1 cellular context compared by ENCODE assay signal in the genomic region with DNA sequence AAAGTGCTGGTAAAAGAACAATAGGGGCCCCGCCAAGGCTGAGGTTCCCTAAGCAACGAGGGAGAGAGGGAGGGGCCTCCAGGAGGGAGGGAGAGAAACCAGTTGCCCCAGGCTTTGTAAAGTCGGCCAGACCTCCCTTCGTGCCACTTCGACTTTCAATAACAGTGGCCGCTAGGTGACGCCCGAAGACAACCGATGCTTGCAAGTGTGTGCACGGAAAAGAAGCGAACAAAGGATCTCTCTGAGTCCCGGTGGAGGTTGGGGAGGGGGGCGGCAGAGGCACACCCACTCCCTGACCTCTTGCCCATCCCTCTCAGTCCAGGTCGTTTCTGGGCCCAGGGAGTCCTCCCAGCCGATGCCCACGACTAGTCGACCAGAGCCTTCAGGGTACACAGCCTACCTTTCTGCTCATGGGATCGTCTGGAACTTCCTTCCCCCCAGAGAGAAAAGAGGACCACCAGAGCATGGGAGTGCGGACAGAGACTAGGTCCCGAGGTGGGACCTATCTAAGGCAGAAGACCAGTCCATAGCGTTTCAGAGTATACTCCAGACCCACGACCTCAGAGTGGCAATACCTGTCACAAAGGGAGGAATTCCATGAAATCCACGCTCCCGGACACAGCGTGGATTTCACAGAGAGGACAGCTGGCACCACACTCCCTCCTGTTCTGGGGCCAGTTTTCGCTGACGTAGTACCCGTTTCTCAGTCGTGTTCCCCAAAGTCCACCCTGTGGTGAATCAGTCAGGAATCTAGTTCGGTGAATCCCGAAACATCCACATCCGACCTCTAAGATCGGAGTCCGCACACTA.
TF ChIP-seq lines count a peak whose summit lies in the region.

No MANE protein-coding gene starts in this region.

TF ChIP-seq in WTC11, 78 proteins besides CTCF, POLR2A, EP300 and RAD21 (continued from another document):
- TF ChIP-seq, protein P1, sequence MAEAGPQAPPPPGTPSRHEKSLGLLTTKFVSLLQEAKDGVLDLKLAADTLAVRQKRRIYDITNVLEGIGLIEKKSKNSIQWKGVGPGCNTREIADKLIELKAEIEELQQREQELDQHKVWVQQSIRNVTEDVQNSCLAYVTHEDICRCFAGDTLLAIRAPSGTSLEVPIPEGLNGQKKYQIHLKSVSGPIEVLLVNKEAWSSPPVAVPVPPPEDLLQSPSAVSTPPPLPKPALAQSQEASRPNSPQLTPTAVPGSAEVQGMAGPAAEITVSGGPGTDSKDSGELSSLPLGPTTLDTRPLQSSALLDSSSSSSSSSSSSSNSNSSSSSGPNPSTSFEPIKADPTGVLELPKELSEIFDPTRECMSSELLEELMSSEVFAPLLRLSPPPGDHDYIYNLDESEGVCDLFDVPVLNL (CRISPR knock-in tag; IDR thresholded peaks at IDR 0.05; ENCODE audit: borderline replicate concordance, low read depth): no peak
- TF ChIP-seq, protein P2, sequence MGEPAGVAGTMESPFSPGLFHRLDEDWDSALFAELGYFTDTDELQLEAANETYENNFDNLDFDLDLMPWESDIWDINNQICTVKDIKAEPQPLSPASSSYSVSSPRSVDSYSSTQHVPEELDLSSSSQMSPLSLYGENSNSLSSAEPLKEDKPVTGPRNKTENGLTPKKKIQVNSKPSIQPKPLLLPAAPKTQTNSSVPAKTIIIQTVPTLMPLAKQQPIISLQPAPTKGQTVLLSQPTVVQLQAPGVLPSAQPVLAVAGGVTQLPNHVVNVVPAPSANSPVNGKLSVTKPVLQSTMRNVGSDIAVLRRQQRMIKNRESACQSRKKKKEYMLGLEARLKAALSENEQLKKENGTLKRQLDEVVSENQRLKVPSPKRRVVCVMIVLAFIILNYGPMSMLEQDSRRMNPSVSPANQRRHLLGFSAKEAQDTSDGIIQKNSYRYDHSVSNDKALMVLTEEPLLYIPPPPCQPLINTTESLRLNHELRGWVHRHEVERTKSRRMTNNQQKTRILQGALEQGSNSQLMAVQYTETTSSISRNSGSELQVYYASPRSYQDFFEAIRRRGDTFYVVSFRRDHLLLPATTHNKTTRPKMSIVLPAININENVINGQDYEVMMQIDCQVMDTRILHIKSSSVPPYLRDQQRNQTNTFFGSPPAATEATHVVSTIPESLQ (CRISPR knock-in tag; IDR thresholded peaks at IDR 0.05): no peak
- TF ChIP-seq CREB1 (CRISPR knock-in tag; IDR thresholded peaks at IDR 0.05): no peak
- TF ChIP-seq ZNF138 (CRISPR knock-in tag; conservative IDR thresholded peaks at IDR 0.05): no peak
- TF ChIP-seq, protein P3, sequence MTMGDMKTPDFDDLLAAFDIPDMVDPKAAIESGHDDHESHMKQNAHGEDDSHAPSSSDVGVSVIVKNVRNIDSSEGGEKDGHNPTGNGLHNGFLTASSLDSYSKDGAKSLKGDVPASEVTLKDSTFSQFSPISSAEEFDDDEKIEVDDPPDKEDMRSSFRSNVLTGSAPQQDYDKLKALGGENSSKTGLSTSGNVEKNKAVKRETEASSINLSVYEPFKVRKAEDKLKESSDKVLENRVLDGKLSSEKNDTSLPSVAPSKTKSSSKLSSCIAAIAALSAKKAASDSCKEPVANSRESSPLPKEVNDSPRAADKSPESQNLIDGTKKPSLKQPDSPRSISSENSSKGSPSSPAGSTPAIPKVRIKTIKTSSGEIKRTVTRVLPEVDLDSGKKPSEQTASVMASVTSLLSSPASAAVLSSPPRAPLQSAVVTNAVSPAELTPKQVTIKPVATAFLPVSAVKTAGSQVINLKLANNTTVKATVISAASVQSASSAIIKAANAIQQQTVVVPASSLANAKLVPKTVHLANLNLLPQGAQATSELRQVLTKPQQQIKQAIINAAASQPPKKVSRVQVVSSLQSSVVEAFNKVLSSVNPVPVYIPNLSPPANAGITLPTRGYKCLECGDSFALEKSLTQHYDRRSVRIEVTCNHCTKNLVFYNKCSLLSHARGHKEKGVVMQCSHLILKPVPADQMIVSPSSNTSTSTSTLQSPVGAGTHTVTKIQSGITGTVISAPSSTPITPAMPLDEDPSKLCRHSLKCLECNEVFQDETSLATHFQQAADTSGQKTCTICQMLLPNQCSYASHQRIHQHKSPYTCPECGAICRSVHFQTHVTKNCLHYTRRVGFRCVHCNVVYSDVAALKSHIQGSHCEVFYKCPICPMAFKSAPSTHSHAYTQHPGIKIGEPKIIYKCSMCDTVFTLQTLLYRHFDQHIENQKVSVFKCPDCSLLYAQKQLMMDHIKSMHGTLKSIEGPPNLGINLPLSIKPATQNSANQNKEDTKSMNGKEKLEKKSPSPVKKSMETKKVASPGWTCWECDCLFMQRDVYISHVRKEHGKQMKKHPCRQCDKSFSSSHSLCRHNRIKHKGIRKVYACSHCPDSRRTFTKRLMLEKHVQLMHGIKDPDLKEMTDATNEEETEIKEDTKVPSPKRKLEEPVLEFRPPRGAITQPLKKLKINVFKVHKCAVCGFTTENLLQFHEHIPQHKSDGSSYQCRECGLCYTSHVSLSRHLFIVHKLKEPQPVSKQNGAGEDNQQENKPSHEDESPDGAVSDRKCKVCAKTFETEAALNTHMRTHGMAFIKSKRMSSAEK (CRISPR knock-in tag; IDR thresholded peaks at IDR 0.05; ENCODE audit: borderline replicate concordance): no peak
- TF ChIP-seq SMAD3 (CRISPR knock-in tag; IDR thresholded peaks at IDR 0.05; ENCODE audit: borderline replicate concordance): no peak
- no peak for TF ChIP-seq FOXP1 (CRISPR knock-in tag; IDR thresholded peaks at IDR 0.05; ENCODE audit: borderline replicate concordance)
- no peak for TF ChIP-seq ZNF121 (CRISPR knock-in tag; IDR thresholded peaks at IDR 0.05)
- no peak for TF ChIP-seq NFYB (CRISPR knock-in tag; conservative IDR thresholded peaks at IDR 0.05; ENCODE audit: low read depth)
- TF ChIP-seq ZNF232 (CRISPR knock-in tag; IDR thresholded peaks at IDR 0.05): no peak
- TF ChIP-seq, protein P4, sequence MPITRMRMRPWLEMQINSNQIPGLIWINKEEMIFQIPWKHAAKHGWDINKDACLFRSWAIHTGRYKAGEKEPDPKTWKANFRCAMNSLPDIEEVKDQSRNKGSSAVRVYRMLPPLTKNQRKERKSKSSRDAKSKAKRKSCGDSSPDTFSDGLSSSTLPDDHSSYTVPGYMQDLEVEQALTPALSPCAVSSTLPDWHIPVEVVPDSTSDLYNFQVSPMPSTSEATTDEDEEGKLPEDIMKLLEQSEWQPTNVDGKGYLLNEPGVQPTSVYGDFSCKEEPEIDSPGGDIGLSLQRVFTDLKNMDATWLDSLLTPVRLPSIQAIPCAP (CRISPR knock-in tag; IDR thresholded peaks at IDR 0.05): no peak
- no peak for TF ChIP-seq NR2C2 (CRISPR knock-in tag; IDR thresholded peaks at IDR 0.05)
